2 cellular contexts compared by ENCODE assay signal in genomic region chr17:50618941-50619340, GRCh38.
TF ChIP-seq lines count a peak whose summit lies in the region.

No MANE protein-coding gene starts in this region.

TF ChIP-seq in A549, 52 proteins besides CTCF, POLR2A, EP300 and RAD21 (continued from another document):
- TF ChIP-seq E2F6 (IDR thresholded peaks at IDR 0.05; ENCODE audit: borderline replicate concordance, low read depth) (no peak), JUNB (IDR thresholded peaks at IDR 0.05) (no peak), FOXS1 (CRISPR knock-in tag; IDR thresholded peaks at IDR 0.05) (no peak), CHD4 (IDR thresholded peaks at IDR 0.05; ENCODE audit: borderline replicate concordance) (no peak), GATA3 (IDR thresholded peaks at IDR 0.05; ENCODE audit: borderline replicate concordance) (no peak), HDAC2 (IDR thresholded peaks at IDR 0.05) (no peak), ZFP36 (IDR thresholded peaks at IDR 0.05; ENCODE audit: borderline replicate concordance, partially characterized antibody) (no peak), BHLHE40 (IDR thresholded peaks at IDR 0.05; ENCODE audit: low read depth, low read length) (no peak), ZSCAN20 (CRISPR knock-in tag; IDR thresholded peaks at IDR 0.05) (no peak), JUN (IDR thresholded peaks at IDR 0.05) (no peak), NPAS2 (CRISPR knock-in tag; IDR thresholded peaks at IDR 0.05; ENCODE audit: borderline replicate concordance) (no peak), CEBPB (IDR thresholded peaks at IDR 0.05) (no peak), ELK1 (IDR thresholded peaks at IDR 0.05; ENCODE audit: low read depth, low read length) (no peak)

TF ChIP-seq in HCT116, 20 proteins besides CTCF, POLR2A, EP300 and RAD21 (continued from another document):
- no peak for TF ChIP-seq REST (IDR thresholded peaks at IDR 0.05; ENCODE audit: low read depth)
- TF ChIP-seq POLR2AphosphoS5 (IDR thresholded peaks at IDR 0.05; ENCODE audit: low read depth, low read length) = no peak
- no peak for TF ChIP-seq ZNF274 (IDR thresholded peaks at IDR 0.05; ENCODE audit: low read depth, low read length)
- TF ChIP-seq ATF3 (IDR thresholded peaks at IDR 0.05) = no peak
- no peak for TF ChIP-seq YY1 (IDR thresholded peaks at IDR 0.05; ENCODE audit: extremely low read depth, insufficient replicate concordance, low read depth, low read length)
- TF ChIP-seq MAX (IDR thresholded peaks at IDR 0.05) = no peak
TF ChIP-seq in HCT116: peak in this region for 0.
